8 cellular contexts compared by ENCODE assay signal in the genomic region with DNA sequence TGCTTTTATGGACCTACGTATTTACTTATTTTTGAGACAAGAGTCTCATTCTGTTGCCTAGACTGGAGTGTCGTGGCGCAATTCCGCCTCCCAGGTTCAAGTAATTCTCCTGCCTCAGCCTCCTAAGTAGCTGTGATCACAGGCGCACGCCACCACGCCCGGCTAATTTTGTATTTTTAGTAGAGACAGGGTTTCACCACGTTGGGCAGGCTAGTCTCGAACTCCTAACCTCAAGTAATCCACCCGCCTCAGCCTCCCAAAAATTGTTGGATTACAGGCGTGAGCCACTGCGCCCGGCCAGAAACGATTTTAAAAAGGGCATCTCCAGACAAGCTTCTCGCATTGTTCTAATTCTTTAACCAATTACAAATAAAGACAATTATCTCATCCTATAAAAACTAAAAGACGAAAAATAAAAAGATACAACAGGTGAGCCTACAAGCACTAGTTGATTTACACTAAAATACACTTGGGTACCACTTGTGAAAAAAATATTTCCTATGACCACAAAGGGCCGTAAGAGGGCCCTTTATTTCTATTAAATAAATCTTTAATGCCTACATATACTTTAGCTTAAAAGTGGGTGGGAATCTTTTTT. TPM values are rescaled to one million over a fixed set of nuclear protein-coding genes. Genes with fewer than 3 reads are reported as not detected.
A peak's percentile ranks its signal among the peaks of the same experiment; 100 is the strongest.
DNase-seq lines count a peak whose midpoint lies in the region; ATAC-seq and TF ChIP-seq lines count a peak whose summit lies in the region.

No MANE protein-coding gene starts in this region.

- H3K27me3 ChIP-seq in NT2/D1 (ENCODE audit: insufficient read depth, insufficient read length) (no peaks in the 10 kb centered on the region), endodermal cell (ENCODE audit: control insufficient read depth, insufficient read depth, low read length, poor library complexity, severe bottlenecking) (no peaks in the 10 kb centered on the region), neural progenitor cell (no peaks in the 10 kb centered on the region), ovary (no peaks in the 10 kb centered on the region)

- peaks cover 12% of the 10 kb centered on the region; the same call in 1 of the 2 replicates for H3K4me1 ChIP-seq in ES-I3 (ENCODE audit: insufficient read depth, low read length)
- H3K4me1 ChIP-seq in NT2/D1 (ENCODE audit: insufficient read depth, insufficient read length), result no peaks in the 10 kb centered on the region
- no peaks in the 10 kb centered on the region for H3K4me1 ChIP-seq in endodermal cell (ENCODE audit: control insufficient read depth, insufficient read depth, low read length)
- H3K4me1 ChIP-seq in neural progenitor cell, result peaks cover 27% of the 10 kb centered on the region
- H3K4me1 ChIP-seq in ovary (ENCODE audit: insufficient read depth), result peaks cover 10% of the 10 kb centered on the region

- peaks cover 84% of the 10 kb centered on the region for H3K79me2 ChIP-seq in neural progenitor cell (ENCODE audit: low read depth)

- peaks cover 34% of the 10 kb centered on the region for H3K4me1 Mint-ChIP-seq in endodermal cell
- H3K4me1 Mint-ChIP-seq in neural progenitor cell, result peaks cover 32% of the 10 kb centered on the region

- H3K4me2 ChIP-seq in neural progenitor cell, result peak overlapping the region; percentile 77

- no peak for TF ChIP-seq EP300 in ovary (IDR thresholded peaks at IDR 0.05)

- peaks cover 21% of the 10 kb centered on the region for H3K36me3 Mint-ChIP-seq in endodermal cell (ENCODE audit: low read depth)
- peaks cover 21% of the 10 kb centered on the region for H3K36me3 Mint-ChIP-seq in neural progenitor cell

- H3K36me3 ChIP-seq in ES-I3 (ENCODE audit: insufficient read depth, low read length) (no peaks in the 10 kb centered on the region), NT2/D1 (ENCODE audit: insufficient read depth, insufficient read length, low read length) (peaks cover 19% of the 10 kb centered on the region), endodermal cell (ENCODE audit: control insufficient read depth, insufficient read depth, low read length) (peaks cover 20% of the 10 kb centered on the region), neural progenitor cell (no peaks in the 10 kb centered on the region), ovary (no peaks in the 10 kb centered on the region)

- in situ Hi-C loops in GM13977 (cut with MboI; ENCODE audit: low pct_unique_long_range_greater_than_20kb, low sequenced_read_pairs, unreplicated experiment), result no loop called here

- peak overlapping the region; percentile 100; the same call in 1 of the 2 replicates for H3K9ac ChIP-seq in ES-I3 (ENCODE audit: low read depth, low read length)
- H3K9ac ChIP-seq in NT2/D1 (ENCODE audit: insufficient read length, low read depth), result no peak overlapping the region
- peak overlapping the region; percentile 100 for H3K9ac ChIP-seq in endodermal cell (ENCODE audit: extremely low read depth, low read length, poor library complexity, severe bottlenecking)
- no peak overlapping the region for H3K9ac ChIP-seq in neural progenitor cell

- no peak for TF ChIP-seq POLR2A in GM18505 (IDR thresholded peaks at IDR 0.05; ENCODE audit: borderline replicate concordance, extremely low read depth, insufficient read depth, insufficient read length)
- no peak for TF ChIP-seq POLR2A in ovary (IDR thresholded peaks at IDR 0.05)

- H3K4me3 Mint-ChIP-seq in endodermal cell, result peak overlapping the region; percentile 100
- peak overlapping the region; percentile 92 for H3K4me3 Mint-ChIP-seq in neural progenitor cell

- H3F3A ChIP-seq in neural progenitor cell (ENCODE audit: low read depth), result peaks cover 15% of the 10 kb centered on the region

- H3K27me3 Mint-ChIP-seq in endodermal cell (ENCODE audit: insufficient read depth) (no peaks in the 10 kb centered on the region), neural progenitor cell (ENCODE audit: insufficient read depth, low read depth) (peaks cover 2% of the 10 kb centered on the region)

- no peak for TF ChIP-seq CTCF in endodermal cell (conservative IDR thresholded peaks at IDR 0.05)
- TF ChIP-seq CTCF in neural progenitor cell (IDR thresholded peaks at IDR 0.05), result no peak
- TF ChIP-seq CTCF in GM13977 (IDR thresholded peaks at IDR 0.05; ENCODE audit: extremely low read depth, insufficient read depth, missing control alignments), result no peak
- no peak for TF ChIP-seq CTCF in ovary (IDR thresholded peaks at IDR 0.05)

- no peaks in the 10 kb centered on the region for H3K9me3 ChIP-seq in ES-I3 (ENCODE audit: control insufficient read depth, insufficient read depth, low read length)
- no peaks in the 10 kb centered on the region for H3K9me3 ChIP-seq in NT2/D1 (ENCODE audit: insufficient read depth, low read length)
- H3K9me3 ChIP-seq in endodermal cell (ENCODE audit: control insufficient read depth, low read length), result no peaks in the 10 kb centered on the region
- no peaks in the 10 kb centered on the region for H3K9me3 ChIP-seq in neural progenitor cell (ENCODE audit: low read depth)
- no peaks in the 10 kb centered on the region for H3K9me3 ChIP-seq in ovary

- H3K27ac Mint-ChIP-seq in endodermal cell (peak overlapping the region; percentile 100), neural progenitor cell (no peak overlapping the region)

- H3K4me3 ChIP-seq in NT2/D1 (ENCODE audit: insufficient read length, low read depth) (peak overlapping the region; percentile 96), endodermal cell (ENCODE audit: low read length) (peak overlapping the region; percentile 99), neural progenitor cell (peak overlapping the region; percentile 95), ovary (no peak overlapping the region)

- peaks cover 71% of the 10 kb centered on the region for H4K20me1 ChIP-seq in neural progenitor cell (ENCODE audit: low read depth)

- H2AFZ ChIP-seq in neural progenitor cell (replicated peaks), result no peak overlapping the region

- DNase-seq in NT2/D1 (ENCODE audit: low read depth, low spot score), result no peak
- no peak for DNase-seq in endodermal cell
- no peak for DNase-seq in neural progenitor cell (ENCODE audit: low spot score)
- no peak for DNase-seq in GM13977 (ENCODE audit: low spot score)
- no peak for DNase-seq in ovary

- H3K9me3 Mint-ChIP-seq in endodermal cell (no peaks in the 10 kb centered on the region), neural progenitor cell (peaks cover 2% of the 10 kb centered on the region)

- H3K27ac ChIP-seq in endodermal cell (ENCODE audit: low read depth, low read length) (no peak overlapping the region), neural progenitor cell (no peak overlapping the region), ovary (no peak overlapping the region)

- ATAC-seq in GM18505 (IDR thresholded peaks at IDR 0.05; ENCODE audit: unreplicated experiment), result no peak
- ATAC-seq in GM21825 (IDR thresholded peaks at IDR 0.05; ENCODE audit: unreplicated experiment), result no peak

- WGBS in endodermal cell (ENCODE audit: insufficient coverage in 1 of 2, insufficient read length in 1 of 2), 2 experiments, result 76 to 86% methylated on average over 14 to 18 of the region's 18 CpGs
- 81 to 86% (median 86%) methylated on average over 18 of the region's 18 CpGs for WGBS in ovary, 3 donors

- intact Hi-C loops in ovary (cut with DNase I), result no loop called here

RNA-seq across cellular contexts. Expression of a gene that starts 2.4 kb away (rescaled TPM):
- total RNA-seq in endodermal cell (100 to 1,000 TPM; 104 to 114 TPM), neural progenitor cell (ENCODE audit: low replicate concordance) (81.9 and 126 TPM in 2 replicates), ovary (10 to 100 TPM; 54.1 to 81.7 (median 71.9) TPM)
- polyA plus RNA-seq in endodermal cell (2013, experiment 1 of 2), result 114 TPM
- polyA plus RNA-seq in endodermal cell (2013, experiment 2 of 2), result 93.4 TPM
- polyA plus RNA-seq in ovary, result 10 to 100 TPM; 82.7 to 97.2 TPM

RNA-seq across cellular contexts. Expression of a gene that starts 59.1 kb away (rescaled TPM):
- 100 to 1,000 TPM; 114 to 123 TPM for total RNA-seq in endodermal cell
- 96.3 TPM for polyA plus RNA-seq in endodermal cell (2013, experiment 1 of 2)
- 93.1 TPM for polyA plus RNA-seq in endodermal cell (2013, experiment 2 of 2)
- 172 and 242 TPM in 2 replicates for total RNA-seq in neural progenitor cell (ENCODE audit: low replicate concordance)
- 1 to 10 TPM in 1 of 7 donors, under 1 TPM in 4, not detected in 2; 0.23 to 1.3 (median 0.50) TPM for total RNA-seq in ovary
- under 1 TPM; 0.20 to 0.40 TPM for polyA plus RNA-seq in ovary

Comparison
In these comparisons a context has a peak if more than half of its experiments do, and no peak if none do; other contexts are left out.
1. H3K9ac ChIP-seq: peak in ES-I3 (single experiment) and endodermal cell (single experiment); none in NT2/D1 (single experiment) and neural progenitor cell (single experiment).
2. RNA of a gene that starts 59.1 kb away (total RNA-seq): 172 to 242 TPM in neural progenitor cell and 114 to 123 TPM in endodermal cell; 0.23 to 1.3 TPM in ovary; every median in the first group is over 10 times any median in the second.